3 cellular contexts compared by ENCODE assay signal in genomic region chr2:11071207-11071606, GRCh38.
A peak's percentile ranks its signal among the peaks of the same experiment; 100 is the strongest.
TF ChIP-seq lines count a peak whose summit lies in the region.

No MANE protein-coding gene starts in this region.

TF ChIP-seq in SK-N-SH treated with all-trans-retinoic acid at 6 μM for 48 hours, 23 proteins besides CTCF, POLR2A, EP300 and RAD21 (continued from another document and continues in another):
- TF ChIP-seq POU6F1 (CRISPR knock-in tag; IDR thresholded peaks at IDR 0.05; ENCODE audit: borderline replicate concordance, low read depth) = no peak
- TF ChIP-seq ARNTL (CRISPR knock-in tag; IDR thresholded peaks at IDR 0.05; ENCODE audit: borderline replicate concordance, low read depth) = no peak
- no peak for TF ChIP-seq ZNF70 (CRISPR knock-in tag; IDR thresholded peaks at IDR 0.05)
- no peak for TF ChIP-seq CREB5 (CRISPR knock-in tag; IDR thresholded peaks at IDR 0.05; ENCODE audit: low read depth)
- TF ChIP-seq ISL1 (CRISPR knock-in tag; IDR thresholded peaks at IDR 0.05) = no peak
- no peak for TF ChIP-seq ZNF8 (CRISPR knock-in tag; IDR thresholded peaks at IDR 0.05)
- no peak for TF ChIP-seq ESRRG (CRISPR knock-in tag; IDR thresholded peaks at IDR 0.05)
- no peak for TF ChIP-seq GLIS3 (CRISPR knock-in tag; IDR thresholded peaks at IDR 0.05)
- no peak for TF ChIP-seq PPARA (CRISPR knock-in tag; IDR thresholded peaks at IDR 0.05; ENCODE audit: borderline replicate concordance)
- TF ChIP-seq ZFP30 (CRISPR knock-in tag; IDR thresholded peaks at IDR 0.05) = no peak
- TF ChIP-seq OSR1 (CRISPR knock-in tag; IDR thresholded peaks at IDR 0.05) = no peak
- no peak for TF ChIP-seq TOX (CRISPR knock-in tag; IDR thresholded peaks at IDR 0.05; ENCODE audit: borderline replicate concordance)
- TF ChIP-seq TCF4 (CRISPR knock-in tag; IDR thresholded peaks at IDR 0.05; ENCODE audit: borderline replicate concordance) = no peak
- TF ChIP-seq RARB (CRISPR knock-in tag; IDR thresholded peaks at IDR 0.05) = no peak
- no peak for TF ChIP-seq ZNF565 (CRISPR knock-in tag; conservative IDR thresholded peaks at IDR 0.05; ENCODE audit: low read depth)
- TF ChIP-seq ZFP3 (CRISPR knock-in tag; IDR thresholded peaks at IDR 0.05) = no peak
- no peak for TF ChIP-seq TSHZ2 (CRISPR knock-in tag; IDR thresholded peaks at IDR 0.05)

TF ChIP-seq in SK-N-SH, 30 proteins besides CTCF, POLR2A, EP300 and RAD21 (continued from another document):
- TF ChIP-seq JUND (IDR thresholded peaks at IDR 0.05) (no peak), USF1 (IDR thresholded peaks at IDR 0.05; ENCODE audit: borderline replicate concordance, low read depth) (no peak), RFX5 (IDR thresholded peaks at IDR 0.05; ENCODE audit: low read length) (no peak), IRF3 (IDR thresholded peaks at IDR 0.05; ENCODE audit: low read depth, low read length) (no peak), MAX (IDR thresholded peaks at IDR 0.05; ENCODE audit: low read depth) (no peak), GABPA (IDR thresholded peaks at IDR 0.05; ENCODE audit: low read depth) (no peak), GATA2 (CRISPR knock-in tag; IDR thresholded peaks at IDR 0.05) (no peak)
TF ChIP-seq in SK-N-SH: peak in this region for 0.

TF ChIP-seq in K562, 482 proteins besides CTCF, POLR2A, EP300 and RAD21 (continued from another document):
- no peak for TF ChIP-seq DEAF1 (CRISPR knock-in tag; IDR thresholded peaks at IDR 0.05)
- TF ChIP-seq NFRKB (IDR thresholded peaks at IDR 0.05; ENCODE audit: low read depth) = no peak
- TF ChIP-seq MITF (IDR thresholded peaks at IDR 0.05) = no peak
- no peak for TF ChIP-seq HINFP (tag; conservative IDR thresholded peaks at IDR 0.05; ENCODE audit: low read depth)
- TF ChIP-seq GABPA (tag; conservative IDR thresholded peaks at IDR 0.05; ENCODE audit: low read depth) = 0 out of 2 replicates have a peak, but pooled peaks have one; percentile 20
- no peak for TF ChIP-seq RBBP5 (IDR thresholded peaks at IDR 0.05; ENCODE audit: borderline replicate concordance, insufficient read depth, low read length, poor library complexity, severe bottlenecking)
- no peak for TF ChIP-seq ATF3 (IDR thresholded peaks at IDR 0.05)
- no peak for TF ChIP-seq ATF3 (CRISPR knock-in tag; conservative IDR thresholded peaks at IDR 0.05)
